Comparison of ENCODE assay signal across 14 cellular contexts in genomic region chr3:30665539-30665938, GRCh38. TPM values are rescaled to one million over a fixed set of nuclear protein-coding genes. Genes with fewer than 3 reads are reported as not detected.
DNase-seq lines count a peak whose midpoint lies in the region; ATAC-seq and TF ChIP-seq lines count a peak whose summit lies in the region.
"Had no signal": no experiment of that assay in that cellular context is flagged by ENCODE, and none has a peak within 500 bp of the region (broad histone marks: within the 10 kb centered on the region; RNA-seq: fewer than 3 reads in every experiment).

No MANE protein-coding gene starts in this region.

- no peak overlapping the region for H2AFZ ChIP-seq in mammary epithelial cell (ENCODE audit: low read depth, low read length)

- H3K4me3 ChIP-seq in BLaER1 (0 out of 2 replicates have a peak overlapping the region, but pooled peaks have one; percentile 44), mammary epithelial cell (replicated peaks in 1 of 3; ENCODE audit: insufficient read depth in 1 of 3, low read depth in 2 of 3, low read length in 3 of 3) (no peak overlapping the region)
- peak overlapping the region; percentile 9 for H3K4me3 ChIP-seq in CD8-positive, alpha-beta T cell (ENCODE audit: low read depth, low read length)
- H3K4me3 ChIP-seq: lung, suprapubic skin had no signal

- BruUV-seq in mammary epithelial cell (replicated peaks; lab: Mats Ljungman, UMichigan): no TSS peak

- H3K36me3 ChIP-seq in BLaER1 (peaks cover 53% of the 10 kb centered on the region), mammary epithelial cell (ENCODE audit: insufficient read depth, low read length) (peaks cover 71% of the 10 kb centered on the region)
- peaks cover 12% of the 10 kb centered on the region for H3K36me3 ChIP-seq in CD8-positive, alpha-beta T cell (ENCODE audit: insufficient read depth, low read length)

- H3K9me3 ChIP-seq in BLaER1 (peaks cover 8% of the 10 kb centered on the region; the same call in 1 of the 2 replicates), mammary epithelial cell (replicated peaks; ENCODE audit: insufficient read depth, low read length) (no peaks in the 10 kb centered on the region)
- no peaks in the 10 kb centered on the region for H3K9me3 ChIP-seq in CD8-positive, alpha-beta T cell (ENCODE audit: low read length)
- H3K9me3 ChIP-seq: suprapubic skin had no signal

- dilution Hi-C loops in mammary epithelial cell (cut with HindIII; ENCODE audit: low sequenced_read_pairs): no loop called here

- peaks cover 64% of the 10 kb centered on the region for H3K36me3 Mint-ChIP-seq in CD8-positive, alpha-beta T cell
- H3K36me3 Mint-ChIP-seq in activated naive CD4-positive, alpha-beta T cell treated with anti-CD3 and anti-CD28 coated beads, Interleukin-2, amount 50 U/mL, for 72 hours: peaks cover 47 to 66% of the 10 kb centered on the region in 2 donors
- peaks cover 20 to 67% (median 46%) of the 10 kb centered on the region in 3 donors for H3K36me3 Mint-ChIP-seq in naive thymus-derived CD8-positive, alpha-beta T cell

- H4K20me1 ChIP-seq in BLaER1: peaks cover 53% of the 10 kb centered on the region; the same call in 1 of the 2 replicates
- H4K20me1 ChIP-seq in mammary epithelial cell (ENCODE audit: insufficient read depth, low read length): no peaks in the 10 kb centered on the region

- TF ChIP-seq CTCF in CD8-positive, alpha-beta T cell (IDR thresholded peaks at IDR 0.05): no peak
- no peak for TF ChIP-seq CTCF in mammary epithelial cell (conservative IDR thresholded peaks at IDR 0.05 in 1 of 2, IDR thresholded peaks at IDR 0.05 in 1 of 2; ENCODE audit: extremely low read depth in 1 of 2, insufficient read depth in 1 of 2, low read depth in 1 of 2, low read length in 2 of 2)

- WGBS in mammary epithelial cell (ENCODE audit: low coverage, missing lambda C conversion rate): 96% methylated on average over 2 of the region's 2 CpGs

- H3K27ac ChIP-seq in BLaER1 (peak overlapping the region; percentile 87), mammary epithelial cell (ENCODE audit: insufficient read depth, low read depth, low read length) (no peak overlapping the region)
- no peak overlapping the region for H3K27ac ChIP-seq in CD8-positive, alpha-beta T cell (ENCODE audit: low read depth, low read length)
- H3K27ac ChIP-seq: suprapubic skin had no signal

- in situ Hi-C loops in mammary epithelial cell (cut with MboI; ENCODE audit: low sequenced_read_pairs in 2 of 2): no loop called here

- POLR2A ChIA-PET in CD8-positive, alpha-beta T cell (lab: Charles Lee): interaction anchor here (0.9 to 8.8 kb wide), 15 partner anchors 9 to 346 kb away, joined by 3 to 90 read pairs (median 8); partner anchors contain the start of gene TGFBR2
- POLR2A ChIA-PET in naive thymus-derived CD8-positive, alpha-beta T cell (lab: Charles Lee): interaction anchor here (0.6 to 9.7 kb wide), 22 partner anchors 9 to 345 kb away, joined by 3 to 170 read pairs (median 8); partner anchors contain the start of gene TGFBR2

- peak overlapping the region; percentile 55 for H3K4me3 Mint-ChIP-seq in CD8-positive, alpha-beta T cell
- H3K4me3 Mint-ChIP-seq in naive thymus-derived CD8-positive, alpha-beta T cell: peak overlapping the region; percentile 41 to 83 (median 68)

- H3K4me2 ChIP-seq in BLaER1 (peak overlapping the region; percentile 79), mammary epithelial cell (ENCODE audit: insufficient read depth, low read depth, low read length) (no peak overlapping the region)

- no peak for DNase-seq in CD8-positive, alpha-beta T cell
- no peak for DNase-seq in activated naive CD4-positive, alpha-beta T cell treated with anti-CD3 and anti-CD28 coated beads, Interleukin-2, amount 50 U/mL, for 72 hours (ENCODE audit: low spot score in 2 of 2)
- no peak for DNase-seq in naive thymus-derived CD8-positive, alpha-beta T cell
- DNase-seq in KG1 (lab: John Stamatoyannopoulos, UW) (no peak), NCI-H2107 treated with DMSO at 0.1 percent for 48 hours (lab: John Stamatoyannopoulos, UW; ENCODE audit: unreplicated experiment) (no peak), mammary epithelial cell (no peak)
- DNase-seq: aorta, Karpas-422, NCI-H146, NCI-H510A had no signal

- no peak for ATAC-seq in CD8-positive, alpha-beta T cell
- ATAC-seq in activated naive CD4-positive, alpha-beta T cell treated with anti-CD3 and anti-CD28 coated beads, Interleukin-2, amount 50 U/mL, for 72 hours: no peak
- no peak for ATAC-seq in naive thymus-derived CD8-positive, alpha-beta T cell
- ATAC-seq: HCT116 had no signal

- peak overlapping the region; percentile 91 for H3K27ac Mint-ChIP-seq in CD8-positive, alpha-beta T cell
- H3K27ac Mint-ChIP-seq in activated naive CD4-positive, alpha-beta T cell treated with anti-CD3 and anti-CD28 coated beads, Interleukin-2, amount 50 U/mL, for 72 hours: peak overlapping the region; percentile 27 to 75
- peak overlapping the region; percentile 87 to 100 (median 96) for H3K27ac Mint-ChIP-seq in naive thymus-derived CD8-positive, alpha-beta T cell

- H3K27me3 ChIP-seq in BLaER1: no peaks in the 10 kb centered on the region
- no peaks in the 10 kb centered on the region for H3K27me3 ChIP-seq in CD8-positive, alpha-beta T cell (ENCODE audit: insufficient read depth, low read length)
- no peaks in the 10 kb centered on the region for H3K27me3 ChIP-seq in mammary epithelial cell (ENCODE audit: insufficient read depth, low read length)
- H3K27me3 ChIP-seq: suprapubic skin had no signal

- intact Hi-C loops in CD8-positive, alpha-beta T cell (cut with DNase I, micrococcal nuclease): loop anchor here (2.0 to 5.0 kb wide), 2 partner anchors 33 to 49 kb away; no protein-coding TSS in a partner anchor
- intact Hi-C loops in mammary epithelial cell (cut with micrococcal nuclease): no loop called here

- peak overlapping the region; percentile 47 for H3K9ac ChIP-seq in BLaER1
- no peak overlapping the region for H3K9ac ChIP-seq in mammary epithelial cell (ENCODE audit: insufficient read depth, low read length)

- peaks cover 94% of the 10 kb centered on the region for H3K79me2 ChIP-seq in mammary epithelial cell (ENCODE audit: insufficient read depth, low read length)

- no peaks in the 10 kb centered on the region for H3K27me3 Mint-ChIP-seq in CD8-positive, alpha-beta T cell (ENCODE audit: low read depth)
- H3K27me3 Mint-ChIP-seq in naive thymus-derived CD8-positive, alpha-beta T cell: no peaks in the 10 kb centered on the region

- H3K4me1 ChIP-seq in BLaER1: peaks cover 92% of the 10 kb centered on the region
- H3K4me1 ChIP-seq in CD8-positive, alpha-beta T cell (ENCODE audit: insufficient read depth, low read length): peaks cover 98% of the 10 kb centered on the region
- H3K4me1 ChIP-seq in mammary epithelial cell (ENCODE audit: insufficient read depth, low read length): peaks cover 15% of the 10 kb centered on the region

- H3K9me3 Mint-ChIP-seq in CD8-positive, alpha-beta T cell: no peaks in the 10 kb centered on the region
- H3K9me3 Mint-ChIP-seq in activated naive CD4-positive, alpha-beta T cell treated with anti-CD3 and anti-CD28 coated beads, Interleukin-2, amount 50 U/mL, for 72 hours: peaks cover 4% of the 10 kb centered on the region in 2 donors
- H3K9me3 Mint-ChIP-seq in naive thymus-derived CD8-positive, alpha-beta T cell: no peaks in the 10 kb centered on the region

- peaks cover 95% of the 10 kb centered on the region for H3K4me1 Mint-ChIP-seq in CD8-positive, alpha-beta T cell (ENCODE audit: low read depth)
- peaks cover 54 to 99% (median 95%) of the 10 kb centered on the region in 4 donors for H3K4me1 Mint-ChIP-seq in naive thymus-derived CD8-positive, alpha-beta T cell

- CTCF ChIA-PET in CD8-positive, alpha-beta T cell (lab: Charles Lee): interaction anchor here (0.8 to 3.7 kb wide), 6 partner anchors 13 to 467 kb away, joined by 3 to 15 read pairs (median 6); partner anchors contain the start of gene TGFBR2
- CTCF ChIA-PET in mammary epithelial cell (lab: Charles Lee; ENCODE audit: low non-redundant PET): no interaction called here

RNA-seq across cellular contexts. Expression of gene TGFBR2, which starts 59.1 kb away (rescaled TPM):
- total RNA-seq in CD8-positive, alpha-beta T cell: 100 to 1,000 TPM; 191 to 197 TPM
- total RNA-seq in activated naive CD4-positive, alpha-beta T cell treated with anti-CD3 and anti-CD28 coated beads, Interleukin-2, amount 50 U/mL, for 72 hours: 10 to 100 TPM; 45.0 to 74.1 TPM
- 100 to 1,000 TPM; 260 to 268 TPM for total RNA-seq in naive thymus-derived CD8-positive, alpha-beta T cell
- polyA plus RNA-seq in naive thymus-derived CD8-positive, alpha-beta T cell: 100 to 1,000 TPM; 128 to 226 (median 131) TPM
- total RNA-seq in mammary epithelial cell: 100 to 1,000 TPM; 149 to 179 TPM
- polyA plus RNA-seq in mammary epithelial cell: 289 TPM
- polyA minus RNA-seq in mammary epithelial cell: 320 TPM

Comparison
In these comparisons a context has a peak if more than half of its experiments do, and no peak if none do; other contexts are left out.
1. H3K4me3 ChIP-seq: peak in BLaER1 (single experiment) and CD8-positive, alpha-beta T cell (single experiment); none in mammary epithelial cell (0 of 3).
2. Peak in every context shown above with its lines, with median percentiles within 50 percentile points of each other: H3K27ac Mint-ChIP-seq.